ENCODE assay signal across 29 cellular contexts in genomic region chr1:154803203-154803920, GRCh38.
DNase-seq lines count a peak whose midpoint lies in the region; ATAC-seq and TF ChIP-seq lines count a peak whose summit lies in the region.
"Had no signal": no experiment of that assay in that cellular context is flagged by ENCODE, and none has a peak within 500 bp of the region (broad histone marks: within the 10 kb centered on the region; RNA-seq: fewer than 3 reads in every experiment).

No MANE protein-coding gene starts in this region.

- H3K27me3 Mint-ChIP-seq in glutamatergic neuron (ENCODE audit: unreplicated experiment): peaks cover 5% of the 10 kb centered on the region

- no peak overlapping the region for H3K27ac ChIP-seq in upper lobe of right lung
- H3K27ac ChIP-seq: A549, esophagus squamous epithelium, tibial artery had no signal

- intact Hi-C loops in upper lobe of right lung (cut with DNase I): no loop called here

- no peaks in the 10 kb centered on the region for H3K36me3 ChIP-seq in upper lobe of right lung
- H3K36me3 ChIP-seq: esophagus squamous epithelium, gastrocnemius medialis, tibial artery had no signal

- no peaks in the 10 kb centered on the region for H3K27me3 ChIP-seq in upper lobe of right lung
- H3K27me3 ChIP-seq: gastrocnemius medialis had no signal

- H3K4me1 Mint-ChIP-seq in glutamatergic neuron (ENCODE audit: low read depth, unreplicated experiment): peaks cover 37% of the 10 kb centered on the region
- H3K4me1 Mint-ChIP-seq: central memory CD8-positive, alpha-beta T cell had no signal

- TF ChIP-seq CTCF in glutamatergic neuron (IDR thresholded peaks at IDR 0.05; ENCODE audit: partially characterized antibody, unreplicated experiment) (no peak), upper lobe of right lung (IDR thresholded peaks at IDR 0.05) (no peak)

- peak; percentile 40 for ATAC-seq in upper lobe of right lung
- no peak for ATAC-seq in HG03280 (IDR thresholded peaks at IDR 0.05; ENCODE audit: unreplicated experiment)
- ATAC-seq: CD8-positive, alpha-beta T cell; K562; naive thymus-derived CD4-positive, alpha-beta T cell had no signal

- H3K9me3 Mint-ChIP-seq in glutamatergic neuron (ENCODE audit: unreplicated experiment): peaks cover 17% of the 10 kb centered on the region
- H3K9me3 Mint-ChIP-seq: activated T-cell treated with anti-CD3 and anti-CD28 coated beads, Interleukin-2, amount 50 U/mL, for 24 hours; CD8-positive, alpha-beta T cell; central memory CD8-positive, alpha-beta T cell; dendritic cell treated with granulocyte-macrophage colony-stimulating factor and Interleukin-4, amounts not matched to agents 40 ng/mL and 50 ng/mL, for 4 days; H9 had no signal

- H3K36me3 Mint-ChIP-seq in glutamatergic neuron (ENCODE audit: unreplicated experiment): no peaks in the 10 kb centered on the region
- H3K36me3 Mint-ChIP-seq: CD8-positive, alpha-beta T cell; naive thymus-derived CD4-positive, alpha-beta T cell had no signal

- H3K4me1 ChIP-seq in upper lobe of right lung: no peaks in the 10 kb centered on the region
- H3K4me1 ChIP-seq: A549, esophagus squamous epithelium, tibial artery had no signal

- DNase-seq in NCI-H82 (lab: John Stamatoyannopoulos, UW) (peak; percentile 61), NCI-H82 treated with DMSO at 0.1 percent for 48 hours (lab: John Stamatoyannopoulos, UW; ENCODE audit: unreplicated experiment) (no peak), NCI-H69 (lab: John Stamatoyannopoulos, UW) (peak; percentile 62), glutamatergic neuron (no peak), upper lobe of right lung (no peak), middle frontal gyrus (ENCODE audit: extremely low spot score, low spot score) (no peak), GM19238 (ENCODE audit: insufficient read length, low spot score) (no peak)
- DNase-seq: activated gamma-delta T cell; activated T-cell treated with anti-CD3 and anti-CD28 coated beads, Interleukin-2, amount 50 U/mL, for 24 hours; AML-193; CD8-positive, alpha-beta T cell; DMS153; esophagus squamous epithelium; gastrocnemius medialis; GF-D8; H9; hippocampal formation; MM.1S; naive thymus-derived CD4-positive, alpha-beta T cell; NCI-H446 treated with DMSO at 0.1 percent for 48 hours; occipital lobe; stimulated activated CD4-positive, alpha-beta T cell treated with anti-CD3 and anti-CD28 coated beads, Interleukin-2, amount 100 ng/mL, for 24 hours; tibial artery had no signal

- H3K27ac Mint-ChIP-seq in glutamatergic neuron (ENCODE audit: unreplicated experiment): no peak overlapping the region
- H3K27ac Mint-ChIP-seq: activated T-cell treated with anti-CD3 and anti-CD28 coated beads, Interleukin-2, amount 50 U/mL, for 24 hours; CD8-positive, alpha-beta T cell; dendritic cell treated with granulocyte-macrophage colony-stimulating factor and Interleukin-4, amounts not matched to agents 40 ng/mL and 50 ng/mL, for 4 days; H9; naive thymus-derived CD4-positive, alpha-beta T cell had no signal

- no peak overlapping the region for H3K4me3 ChIP-seq in upper lobe of right lung
- H3K4me3 ChIP-seq: A549, esophagus squamous epithelium, gastrocnemius medialis, K562, smooth muscle cell, tibial artery had no signal

- peak overlapping the region; percentile 16 for H3K4me3 Mint-ChIP-seq in glutamatergic neuron (ENCODE audit: unreplicated experiment)
- H3K4me3 Mint-ChIP-seq: activated T-cell treated with anti-CD3 and anti-CD28 coated beads, Interleukin-2, amount 50 U/mL, for 24 hours; CD8-positive, alpha-beta T cell; central memory CD8-positive, alpha-beta T cell; dendritic cell treated with granulocyte-macrophage colony-stimulating factor and Interleukin-4, amounts not matched to agents 40 ng/mL and 50 ng/mL, for 4 days; H9; naive thymus-derived CD4-positive, alpha-beta T cell had no signal

- no peaks in the 10 kb centered on the region for H3K9me3 ChIP-seq in upper lobe of right lung
- H3K9me3 ChIP-seq: A549, esophagus squamous epithelium, gastrocnemius medialis, tibial artery had no signal

Comparison
In these comparisons a context has a peak if more than half of its experiments do, and no peak if none do; other contexts are left out.
1. DNase-seq: peak in NCI-H82 (single experiment) and NCI-H69 (single experiment); none in NCI-H82 treated with DMSO at 0.1 percent for 48 hours (single experiment), glutamatergic neuron (single experiment), upper lobe of right lung (single experiment), middle frontal gyrus (single experiment) and GM19238 (single experiment).